In genomic region chr22:30562391-30562790, GRCh38 we compare ENCODE assay signal across 25 cellular contexts. TPM values are rescaled to one million over a fixed set of nuclear protein-coding genes. Genes with fewer than 3 reads are reported as not detected.
DNase-seq lines count a peak whose midpoint lies in the region; ATAC-seq and TF ChIP-seq lines count a peak whose summit lies in the region.
"Had no signal": no experiment of that assay in that cellular context is flagged by ENCODE, and none has a peak within 500 bp of the region (broad histone marks: within the 10 kb centered on the region; RNA-seq: fewer than 3 reads in every experiment).

No MANE protein-coding gene starts in this region.

- peaks cover 11% of the 10 kb centered on the region for H3K27me3 Mint-ChIP-seq in osteocyte (ENCODE audit: unreplicated experiment)

- WGBS in mammary epithelial cell (ENCODE audit: low coverage, missing lambda C conversion rate), result 40% methylated on average over 4 of the region's 6 CpGs
- WGBS in esophagus squamous epithelium, 2 donors, result 18 to 26% methylated on average over 2 to 3 of the region's 6 CpGs

- no peaks in the 10 kb centered on the region for H3K36me3 Mint-ChIP-seq in osteocyte (ENCODE audit: unreplicated experiment)
- H3K36me3 Mint-ChIP-seq: activated CD8-positive, alpha-beta memory T cell treated with anti-CD3 and anti-CD28 coated beads, Interleukin-2, amount 10 ng/mL, durations not matched to agents 7 days and 5 days had no signal

- no peaks in the 10 kb centered on the region for H3K79me2 ChIP-seq in mammary epithelial cell (ENCODE audit: insufficient read depth, low read length)

- in situ Hi-C loops in ACHN (cut with HindIII; ENCODE audit: low pct_ligation_motif_present, low pct_unique_long_range_greater_than_20kb, low sequenced_read_pairs), result no loop called here
- in situ Hi-C loops in mammary epithelial cell (cut with MboI; ENCODE audit: low sequenced_read_pairs in 2 of 2), result no loop called here

- H3K4me1 Mint-ChIP-seq in osteocyte (ENCODE audit: unreplicated experiment), result peaks cover 6% of the 10 kb centered on the region
- H3K4me1 Mint-ChIP-seq: activated CD8-positive, alpha-beta memory T cell treated with anti-CD3 and anti-CD28 coated beads, Interleukin-2, amount 10 ng/mL, durations not matched to agents 7 days and 5 days had no signal

- H3K4me2 ChIP-seq in mammary epithelial cell (ENCODE audit: insufficient read depth, low read depth, low read length), result no peak overlapping the region
- H3K4me2 ChIP-seq: smooth muscle cell had no signal

- no peak overlapping the region for H3K9ac ChIP-seq in mammary epithelial cell (ENCODE audit: insufficient read depth, low read length)

- H3K27me3 ChIP-seq in mammary epithelial cell (ENCODE audit: insufficient read depth, low read length) (no peaks in the 10 kb centered on the region), esophagus squamous epithelium (peaks cover 0 to 5% (median 0%) of the 10 kb centered on the region in 4 donors)
- H3K27me3 ChIP-seq: colonic mucosa, uterus had no signal

- H3K27ac ChIP-seq in mammary epithelial cell (ENCODE audit: insufficient read depth, low read depth, low read length) (no peak overlapping the region), esophagus squamous epithelium (no peak overlapping the region)
- H3K27ac ChIP-seq: adrenal gland, colonic mucosa, uterus had no signal

- no peaks in the 10 kb centered on the region for H3K9me3 ChIP-seq in mammary epithelial cell (replicated peaks; ENCODE audit: insufficient read depth, low read length)
- H3K9me3 ChIP-seq in esophagus squamous epithelium, result no peaks in the 10 kb centered on the region
- H3K9me3 ChIP-seq: adrenal gland, colonic mucosa, uterus had no signal

- BruUV-seq in mammary epithelial cell (replicated peaks; lab: Mats Ljungman, UMichigan), result no TSS peak

- no peak overlapping the region for H3K4me3 Mint-ChIP-seq in osteocyte (ENCODE audit: unreplicated experiment)
- H3K4me3 Mint-ChIP-seq: activated CD8-positive, alpha-beta memory T cell treated with anti-CD3 and anti-CD28 coated beads, Interleukin-2, amount 10 ng/mL, durations not matched to agents 7 days and 5 days; activated T-cell treated with anti-CD3 and anti-CD28 coated beads, Interleukin-2, amount 50 U/mL, for 72 hours had no signal

- TF ChIP-seq CTCF in mammary epithelial cell (conservative IDR thresholded peaks at IDR 0.05 in 1 of 2, IDR thresholded peaks at IDR 0.05 in 1 of 2; ENCODE audit: extremely low read depth in 1 of 2, insufficient read depth in 1 of 2, low read depth in 1 of 2, low read length in 2 of 2) (no peak), osteocyte (IDR thresholded peaks at IDR 0.05) (no peak), esophagus squamous epithelium (IDR thresholded peaks at IDR 0.05) (no peak)

- H3K4me1 ChIP-seq in mammary epithelial cell (ENCODE audit: insufficient read depth, low read length) (no peaks in the 10 kb centered on the region), esophagus squamous epithelium (peaks cover 0 to 6% (median 0%) of the 10 kb centered on the region in 3 donors)
- H3K4me1 ChIP-seq: adrenal gland, colonic mucosa, uterus had no signal

- ATAC-seq in left colon, result peak; percentile 25
- ATAC-seq: activated CD8-positive, alpha-beta memory T cell treated with anti-CD3 and anti-CD28 coated beads, Interleukin-2, amount 10 ng/mL, durations not matched to agents 7 days and 5 days; activated T-cell treated with anti-CD3 and anti-CD28 coated beads, Interleukin-2, amount 50 U/mL, for 72 hours; Right ventricle myocardium inferior had no signal

- H3K27ac Mint-ChIP-seq in osteocyte (ENCODE audit: unreplicated experiment), result no peak overlapping the region
- H3K27ac Mint-ChIP-seq: activated CD8-positive, alpha-beta memory T cell treated with anti-CD3 and anti-CD28 coated beads, Interleukin-2, amount 10 ng/mL, durations not matched to agents 7 days and 5 days; activated T-cell treated with anti-CD3 and anti-CD28 coated beads, Interleukin-2, amount 50 U/mL, for 72 hours had no signal

- peak; percentile 84 for DNase-seq in ACHN
- DNase-seq in HUDEP-2 (lab: John Stamatoyannopoulos, UW; ENCODE audit: unreplicated experiment in 76 of 76), result peak in 58 of 76 experiments; percentile 15 to 78 (median 45)
- peak; percentile 29 for DNase-seq in mammary epithelial cell
- DNase-seq in left colon, result no peak
- no peak for DNase-seq in effector CD8-positive, alpha-beta T cell (lab: John Stamatoyannopoulos, UW)
- DNase-seq in osteocyte (ENCODE audit: extremely low spot score, unreplicated experiment), result no peak
- DNase-seq in 8988T, result no peak
- DNase-seq in esophagus squamous epithelium (lab: John Stamatoyannopoulos, UW), result no peak
- DNase-seq: activated CD4-positive, alpha-beta T cell treated with anti-CD3 and anti-CD28 coated beads, Interleukin-2, amount 50 U/mL, for 1 hour; activated CD8-positive, alpha-beta memory T cell treated with anti-CD3 and anti-CD28 coated beads, Interleukin-2, amount 10 ng/mL, durations not matched to agents 7 days and 5 days; activated naive CD4-positive, alpha-beta T cell treated with Interleukin-2 at 50 U/mL for 16 hours; activated T-cell treated with anti-CD3 and anti-CD28 coated beads, Interleukin-2, amount 50 U/mL, for 72 hours; adrenal gland; colonic mucosa; COR-L47; KG1; NCI-H1436 treated with DMSO at 0.1 percent for 48 hours; NCI-H526; T-helper 9 cell; uterus had no signal

- no peaks in the 10 kb centered on the region for H4K20me1 ChIP-seq in mammary epithelial cell (ENCODE audit: insufficient read depth, low read length)

- intact Hi-C loops in mammary epithelial cell (cut with micrococcal nuclease) (no loop called here), left colon (cut with DNase I, micrococcal nuclease) (no loop called here), esophagus squamous epithelium (cut with DNase I) (no loop called here)

- CTCF ChIA-PET in mammary epithelial cell (lab: Charles Lee; ENCODE audit: low non-redundant PET), result no interaction called here

- TF ChIP-seq POLR2A in esophagus squamous epithelium (IDR thresholded peaks at IDR 0.05), result no peak

- H3K4me3 ChIP-seq in mammary epithelial cell (replicated peaks in 1 of 3; ENCODE audit: insufficient read depth in 1 of 3, low read depth in 2 of 3, low read length in 3 of 3) (no peak overlapping the region), esophagus squamous epithelium (no peak overlapping the region)
- H3K4me3 ChIP-seq: adrenal gland, colonic mucosa, smooth muscle cell, uterus had no signal

- dilution Hi-C loops in mammary epithelial cell (cut with HindIII; ENCODE audit: low sequenced_read_pairs), result loop anchor here (5.0 kb wide), 2 partner anchors 90 to 115 kb away; partner anchors contain the start of gene SEC14L3

- H2AFZ ChIP-seq in mammary epithelial cell (ENCODE audit: low read depth, low read length), result no peak overlapping the region

- H3K9me3 Mint-ChIP-seq in osteocyte (ENCODE audit: unreplicated experiment), result no peaks in the 10 kb centered on the region
- H3K9me3 Mint-ChIP-seq: activated T-cell treated with anti-CD3 and anti-CD28 coated beads, Interleukin-2, amount 50 U/mL, for 72 hours had no signal

- H3K36me3 ChIP-seq in mammary epithelial cell (ENCODE audit: insufficient read depth, low read length), result no peaks in the 10 kb centered on the region
- no peaks in the 10 kb centered on the region for H3K36me3 ChIP-seq in esophagus squamous epithelium
- H3K36me3 ChIP-seq: adrenal gland, colonic mucosa, uterus had no signal

RNA-seq across cellular contexts. Expression of gene GAL3ST1, which starts 12.1 kb away (rescaled TPM):
- total RNA-seq in mammary epithelial cell (not detected), left colon (10 to 100 TPM; 12.1 to 17.4 TPM), osteocyte (0.21 and 0.46 TPM in 2 replicates), esophagus squamous epithelium (1 to 10 TPM in 2 of 4 donors, not detected in 2; 1.1 to 2.4 TPM)
- polyA plus RNA-seq in mammary epithelial cell, result not detected
- polyA minus RNA-seq in mammary epithelial cell, result not detected
- total RNA-seq: activated CD8-positive, alpha-beta memory T cell treated with anti-CD3 and anti-CD28 coated beads, Interleukin-2, amount 10 ng/mL, durations not matched to agents 7 days and 5 days; glomerular endothelial cell; myocyte; smooth muscle cell had no signal
- polyA plus RNA-seq: BJ had no signal

RNA-seq across cellular contexts. Expression of gene SEC14L6, which starts 15.8 kb away (rescaled TPM):
- total RNA-seq in mammary epithelial cell (under 1 TPM in 1 of 2 donors, not detected in 1; 0.33 TPM), left colon (under 1 TPM; 0.11 to 0.27 TPM), osteocyte (0.54 and 0.78 TPM in 2 replicates), esophagus squamous epithelium (under 1 TPM in 1 of 4 donors, not detected in 3; 0.19 TPM)
- polyA plus RNA-seq in mammary epithelial cell, result 0.02 TPM
- not detected for polyA minus RNA-seq in mammary epithelial cell
- total RNA-seq: activated T-cell treated with anti-CD3 and anti-CD28 coated beads, Interleukin-2, amount 50 U/mL, for 72 hours; colonic mucosa; myocyte had no signal
- polyA plus RNA-seq: smooth muscle cell had no signal

RNA-seq across cellular contexts. Expression of gene PES1, which starts 29.3 kb away (rescaled TPM):
- total RNA-seq in mammary epithelial cell (10 to 100 TPM; 52.2 to 99.1 TPM), left colon (10 to 100 TPM; 36.4 to 48.3 TPM), osteocyte (71.6 and 73.5 TPM in 2 replicates), esophagus squamous epithelium (10 to 100 TPM; 45.3 to 67.0 (median 58.4) TPM)
- polyA plus RNA-seq in mammary epithelial cell, result 89.8 TPM
- 145 TPM for polyA minus RNA-seq in mammary epithelial cell

RNA-seq across cellular contexts. Expression of gene TCN2, which starts 44.6 kb away (rescaled TPM):
- 1 to 10 TPM; 3.6 to 9.3 TPM for total RNA-seq in mammary epithelial cell
- polyA plus RNA-seq in mammary epithelial cell, result 5.8 TPM
- polyA minus RNA-seq in mammary epithelial cell, result not detected
- 10 to 100 TPM; 29.4 to 58.2 TPM for total RNA-seq in left colon
- total RNA-seq in osteocyte, result 57.7 and 58.1 TPM in 2 replicates
- 10 to 100 TPM in 2 of 4 donors, 1 to 10 TPM in 2; 1.9 to 20.4 (median 10.4) TPM for total RNA-seq in esophagus squamous epithelium

RNA-seq across cellular contexts. Expression of gene SEC14L4, which starts 56.9 kb away (rescaled TPM):
- total RNA-seq in mammary epithelial cell (not detected), left colon (not detected), osteocyte (not detected in 2 replicates), esophagus squamous epithelium (not detected)
- polyA plus RNA-seq in mammary epithelial cell, result 0.24 TPM
- 3.5 TPM for polyA minus RNA-seq in mammary epithelial cell
- total RNA-seq: activated CD8-positive, alpha-beta memory T cell treated with anti-CD3 and anti-CD28 coated beads, Interleukin-2, amount 10 ng/mL, durations not matched to agents 7 days and 5 days; activated T-cell treated with anti-CD3 and anti-CD28 coated beads, Interleukin-2, amount 50 U/mL, for 72 hours; colonic mucosa; glomerular endothelial cell; myocyte; Right ventricle myocardium inferior; smooth muscle cell had no signal
- polyA plus RNA-seq: BJ, smooth muscle cell had no signal

Comparison
In these comparisons a context has a peak if more than half of its experiments do, and no peak if none do; other contexts are left out.
1. DNase-seq: peak in ACHN (single experiment), HUDEP-2 (58 of 76) and mammary epithelial cell (single experiment); none in left colon (0 of 2), effector CD8-positive, alpha-beta T cell (single experiment), osteocyte (single experiment), 8988T (single experiment) and esophagus squamous epithelium (single experiment).